8 cellular contexts compared by ENCODE assay signal in the genomic region with DNA sequence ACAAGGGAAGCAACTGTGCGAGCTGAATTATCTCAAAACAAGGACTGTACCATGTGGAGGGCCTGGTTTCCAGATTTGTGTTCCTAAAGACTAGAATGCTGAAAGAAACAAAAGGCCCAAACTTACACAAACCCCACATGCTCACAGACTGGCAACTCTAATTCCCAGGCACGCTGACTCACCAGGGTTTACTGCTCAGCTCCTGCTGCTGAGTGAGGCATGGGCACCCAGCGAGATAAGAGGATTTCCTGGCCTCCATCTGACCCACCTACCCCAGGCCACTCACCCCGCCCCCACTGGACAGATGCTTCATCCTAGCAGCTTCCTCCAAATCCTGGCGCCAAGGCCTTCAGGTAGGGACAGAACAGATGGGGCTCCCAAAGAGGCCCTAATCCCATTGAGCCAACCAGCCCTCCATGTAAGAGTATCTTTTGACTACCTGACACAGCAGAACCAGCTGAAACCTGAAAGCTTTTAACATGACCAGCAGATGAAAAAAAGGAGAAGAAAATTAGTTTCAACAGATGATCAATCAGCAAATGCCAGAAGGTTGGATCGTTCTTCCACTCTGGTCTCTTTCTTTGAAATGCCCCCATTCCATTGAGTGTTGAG. TPM values are rescaled to one million over a fixed set of nuclear protein-coding genes. Genes with fewer than 3 reads are reported as not detected.
DNase-seq lines count a peak whose midpoint lies in the region; ATAC-seq and TF ChIP-seq lines count a peak whose summit lies in the region.

No MANE protein-coding gene starts in this region.

- H4K20me1 ChIP-seq in IMR-90 (ENCODE audit: insufficient read depth, low read length), result peaks cover 27% of the 10 kb centered on the region

- H4K8ac ChIP-seq in IMR-90 (ENCODE audit: low read depth in 2 of 2, low read length in 2 of 2), result peak overlapping the region; percentile 6 to 99; a peak in 3 of 4 replicates

- POLR2A ChIA-PET in IMR-90 (lab: Charles Lee; ENCODE audit: unreplicated experiment), result no interaction called here

- TF ChIP-seq POLR2A in IMR-90 (IDR thresholded peaks at IDR 0.05; ENCODE audit: low read depth, low read length), result no peak

- peak overlapping the region; percentile 100 for H2BK20ac ChIP-seq in IMR-90 (ENCODE audit: low read depth, low read length)

- H3K18ac ChIP-seq in IMR-90 (ENCODE audit: low read depth, low read length), result peak overlapping the region; percentile 59

- H2BK15ac ChIP-seq in IMR-90 (ENCODE audit: low read depth, low read length), result peak overlapping the region; percentile 51; the same call in 2 of the 3 replicates

- H3K27me3 ChIP-seq in IMR-90 (ENCODE audit: control insufficient read depth, insufficient read depth, low read length) (no peaks in the 10 kb centered on the region), tibial artery (no peaks in the 10 kb centered on the region)

- no peak overlapping the region for H3K4me3 ChIP-seq in IMR-90 (ENCODE audit: insufficient read depth, low read depth, low read length)
- H3K4me3 ChIP-seq in astrocyte of the spinal cord (ENCODE audit: low read depth, low read length), result no peak overlapping the region
- peak overlapping the region in 1 of 2 donors; percentile 40 for H3K4me3 ChIP-seq in tibial artery

- H3K27ac ChIP-seq in IMR-90 (ENCODE audit: insufficient read depth, low read length) (peak overlapping the region; percentile 99), tibial artery (peak overlapping the region; percentile 71 to 74)

- H2AK9ac ChIP-seq in IMR-90 (replicated peaks; ENCODE audit: low read depth, low read length, poor library complexity), result peak overlapping the region; percentile 98

- peaks cover 46% of the 10 kb centered on the region for H3K9me1 ChIP-seq in IMR-90 (ENCODE audit: insufficient read depth, low read length)

- peak overlapping the region; percentile 98 for H2BK5ac ChIP-seq in IMR-90 (ENCODE audit: low read depth, low read length, poor library complexity, severe bottlenecking)

- H4K91ac ChIP-seq in IMR-90 (ENCODE audit: insufficient read depth, low read depth, low read length), result peak overlapping the region; percentile 99

- in situ Hi-C loops in IMR-90 (cut with MboI; ENCODE audit: low sequenced_read_pairs), result no loop called here
- in situ Hi-C loops in astrocyte of the spinal cord (cut with HindIII; ENCODE audit: low sequenced_read_pairs), result no loop called here

- peaks cover 20% of the 10 kb centered on the region for H3K4me1 ChIP-seq in IMR-90 (ENCODE audit: control insufficient read depth, insufficient read depth, low read length)
- peaks cover 0 to 98% (median 78%) of the 10 kb centered on the region in 4 donors for H3K4me1 ChIP-seq in tibial artery

- peak overlapping the region; percentile 64 for H2AFZ ChIP-seq in IMR-90 (replicated peaks; ENCODE audit: low read length, poor library complexity)

- peak; percentile 37 for ATAC-seq in GM18511 (IDR thresholded peaks at IDR 0.05; ENCODE audit: unreplicated experiment)
- ATAC-seq in IMR-90 (ENCODE audit: low read depth), result peak; percentile 76
- ATAC-seq in HG02852 (IDR thresholded peaks at IDR 0.05; ENCODE audit: unreplicated experiment), result no peak

- TF ChIP-seq RAD21 in IMR-90 (IDR thresholded peaks at IDR 0.05; ENCODE audit: low read length), result no peak

- H2BK120ac ChIP-seq in IMR-90 (ENCODE audit: low read depth, low read length), result peak overlapping the region; percentile 100

- no CpG with 5 or more reads among the region's 6 CpGs for WGBS in IMR-90 (ENCODE audit: extremely low coverage in 2 of 2, insufficient read length in 1 of 2), 2 experiments

- dilution Hi-C loops in IMR-90 (cut with HindIII; ENCODE audit: low sequenced_read_pairs, unreplicated experiment), result no loop called here

- TF ChIP-seq CTCF in IMR-90 (conservative IDR thresholded peaks at IDR 0.05; ENCODE audit: low read depth, low read length) (no peak), astrocyte of the spinal cord (IDR thresholded peaks at IDR 0.05; ENCODE audit: low read depth, low read length) (no peak), tibial artery (IDR thresholded peaks at IDR 0.05) (no peak)

- intact Hi-C loops in IMR-90 (cut with micrococcal nuclease) (loop anchor here (2.0 kb wide), 1 partner anchor 19 kb away; no protein-coding TSS in a partner anchor), tibial artery (cut with DNase I; ENCODE audit: low total_unique reads) (loop anchor here (5.0 kb wide), 1 partner anchor 36 kb away; a partner anchor contains a TSS)

- H3K23ac ChIP-seq in IMR-90 (ENCODE audit: low read depth, low read length), result peak overlapping the region; percentile 100

- no peaks in the 10 kb centered on the region for H3K9me3 ChIP-seq in IMR-90 (ENCODE audit: control insufficient read depth, insufficient read depth, low read length)
- H3K9me3 ChIP-seq in tibial artery, result no peaks in the 10 kb centered on the region

- peak overlapping the region; percentile 99 for H3K4ac ChIP-seq in IMR-90 (ENCODE audit: low read depth, low read length)

- H3K4me2 ChIP-seq in IMR-90 (ENCODE audit: low read depth, low read length), result no peak overlapping the region

- H3K79me1 ChIP-seq in IMR-90 (ENCODE audit: low read depth in 1 of 2, low read length in 2 of 2), result peaks cover 41 to 90% of the 10 kb centered on the region in 2 experiments

- CTCF ChIA-PET in IMR-90 (lab: Yijun Ruan, JAX), result interaction anchor here (0.5 to 1.1 kb wide), 4 partner anchors 9 to 255 kb away, joined by 3 to 4 read pairs (median 3); no protein-coding TSS in a partner anchor

- DNase-seq in IMR-90, result peak; percentile 87
- DNase-seq in astrocyte of the spinal cord (ENCODE audit: low read depth, low spot score), result peak; percentile 80
- DNase-seq in iPS-NIHi11 (ENCODE audit: low spot score), result peak; percentile 28
- DNase-seq in tibial artery, result peak; percentile 38 to 82
- no peak for DNase-seq in stimulated activated CD4-positive, alpha-beta T cell treated with anti-CD3 and anti-CD28 coated beads, Interleukin-4, amount 100 ng/mL, for 4 hours
- no peak for DNase-seq in NOMO-1 treated with dmso at 0.1 percent for 144 hours (lab: John Stamatoyannopoulos, UW; ENCODE audit: unreplicated experiment)

- H2AK5ac ChIP-seq in IMR-90 (ENCODE audit: low read depth, low read length), result peak overlapping the region; percentile 93

- H3K9ac ChIP-seq in IMR-90 (ENCODE audit: low read depth, low read length), result peak overlapping the region; percentile 1; the same call in 1 of the 2 replicates

- no TSS peak for BruUV-seq in IMR-90 (replicated peaks; lab: Mats Ljungman, UMichigan)

- H3K56ac ChIP-seq in IMR-90 (ENCODE audit: extremely low read depth, insufficient read depth, low read length), result peak overlapping the region; percentile 98; the same call in 1 of the 2 replicates

- peak overlapping the region; percentile 100 for H3K14ac ChIP-seq in IMR-90 (replicated peaks; ENCODE audit: low read depth, low read length)

- peak overlapping the region; percentile 46 for H4K5ac ChIP-seq in IMR-90 (ENCODE audit: low read depth, low read length)

- H3K36me3 ChIP-seq in IMR-90 (ENCODE audit: control insufficient read depth, insufficient read depth, low read length) (peaks cover 10% of the 10 kb centered on the region), tibial artery (peaks cover 6 to 12% (median 12%) of the 10 kb centered on the region in 3 donors)

TF ChIP-seq in IMR-90, 13 proteins besides CTCF, POLR2A, EP300 and RAD21 (continues in another document):
- TF ChIP-seq MAFK (IDR thresholded peaks at IDR 0.05; ENCODE audit: low read depth, low read length) (no peak), RFX5 (IDR thresholded peaks at IDR 0.05; ENCODE audit: low read depth, low read length) (no peak), FOS (IDR thresholded peaks at IDR 0.05; ENCODE audit: low read depth, low read length) (peak; percentile 63; the same call in 1 of the 2 replicates), BHLHE40 (IDR thresholded peaks at IDR 0.05; ENCODE audit: low read depth, low read length) (0 out of 2 replicates have a peak, but pooled peaks have one; percentile 29), CEBPB (IDR thresholded peaks at IDR 0.05; ENCODE audit: low read depth, low read length) (0 out of 2 replicates have a peak, but pooled peaks have one; percentile 4), CHD1 (IDR thresholded peaks at IDR 0.05; ENCODE audit: low read depth, low read length) (no peak)
- TF ChIP-seq, protein P1, sequence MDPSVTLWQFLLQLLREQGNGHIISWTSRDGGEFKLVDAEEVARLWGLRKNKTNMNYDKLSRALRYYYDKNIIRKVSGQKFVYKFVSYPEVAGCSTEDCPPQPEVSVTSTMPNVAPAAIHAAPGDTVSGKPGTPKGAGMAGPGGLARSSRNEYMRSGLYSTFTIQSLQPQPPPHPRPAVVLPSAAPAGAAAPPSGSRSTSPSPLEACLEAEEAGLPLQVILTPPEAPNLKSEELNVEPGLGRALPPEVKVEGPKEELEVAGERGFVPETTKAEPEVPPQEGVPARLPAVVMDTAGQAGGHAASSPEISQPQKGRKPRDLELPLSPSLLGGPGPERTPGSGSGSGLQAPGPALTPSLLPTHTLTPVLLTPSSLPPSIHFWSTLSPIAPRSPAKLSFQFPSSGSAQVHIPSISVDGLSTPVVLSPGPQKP (IDR thresholded peaks at IDR 0.05; ENCODE audit: borderline replicate concordance, low read depth, low read length), result no peak
- TF ChIP-seq, protein P2, sequence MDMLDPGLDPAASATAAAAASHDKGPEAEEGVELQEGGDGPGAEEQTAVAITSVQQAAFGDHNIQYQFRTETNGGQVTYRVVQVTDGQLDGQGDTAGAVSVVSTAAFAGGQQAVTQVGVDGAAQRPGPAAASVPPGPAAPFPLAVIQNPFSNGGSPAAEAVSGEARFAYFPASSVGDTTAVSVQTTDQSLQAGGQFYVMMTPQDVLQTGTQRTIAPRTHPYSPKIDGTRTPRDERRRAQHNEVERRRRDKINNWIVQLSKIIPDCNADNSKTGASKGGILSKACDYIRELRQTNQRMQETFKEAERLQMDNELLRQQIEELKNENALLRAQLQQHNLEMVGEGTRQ (IDR thresholded peaks at IDR 0.05; ENCODE audit: low read depth, low read length), result peak; percentile 25; the same call in 1 of the 2 replicates

RNA-seq across cellular contexts. Expression of a gene that starts 33.9 kb away (rescaled TPM):
- total RNA-seq in IMR-90 (2012; rRNA removed), result 42.3 and 51.7 TPM in 2 replicates
- polyA plus RNA-seq in IMR-90 (2012; rRNA removed), result 7.4 and 8.1 TPM in 2 replicates
- polyA plus RNA-seq in IMR-90 (2012; cell fraction: cytosol; rRNA removed), result 2.8 and 4.2 TPM in 2 replicates
- polyA plus RNA-seq in IMR-90 (2012; cell fraction: nucleus; rRNA removed; ENCODE audit: low replicate concordance), result 4.4 and 12.9 TPM in 2 replicates

RNA-seq across cellular contexts. Expression of a gene that starts 34.3 kb away (rescaled TPM):
- 35.0 and 43.6 TPM in 2 replicates for total RNA-seq in IMR-90 (2012; rRNA removed)
- 15.8 and 19.0 TPM in 2 replicates for polyA plus RNA-seq in IMR-90 (2012; rRNA removed)
- 7.2 and 10.4 TPM in 2 replicates for polyA plus RNA-seq in IMR-90 (2012; cell fraction: cytosol; rRNA removed)
- 3.3 and 13.6 TPM in 2 replicates for polyA plus RNA-seq in IMR-90 (2012; cell fraction: nucleus; rRNA removed; ENCODE audit: low replicate concordance)

RNA-seq across cellular contexts. Expression of a gene that starts 59.9 kb away (rescaled TPM):
- 6.1 and 7.0 TPM in 2 replicates for total RNA-seq in IMR-90 (2012; rRNA removed)
- polyA plus RNA-seq in IMR-90 (2012; rRNA removed), result 2.2 and 3.7 TPM in 2 replicates
- 0.59 and 1.5 TPM in 2 replicates for polyA plus RNA-seq in IMR-90 (2012; cell fraction: cytosol; rRNA removed)
- 2.1 and 8.4 TPM in 2 replicates for polyA plus RNA-seq in IMR-90 (2012; cell fraction: nucleus; rRNA removed; ENCODE audit: low replicate concordance)

RNA-seq across cellular contexts. Expression of a gene that starts 60.0 kb away (rescaled TPM):
- total RNA-seq in IMR-90 (2012; rRNA removed), result 10.2 and 15.0 TPM in 2 replicates
- 5.6 and 7.5 TPM in 2 replicates for polyA plus RNA-seq in IMR-90 (2012; rRNA removed)
- polyA plus RNA-seq in IMR-90 (2012; cell fraction: cytosol; rRNA removed), result 5.0 and 6.0 TPM in 2 replicates
- 12.0 and 13.7 TPM in 2 replicates for polyA plus RNA-seq in IMR-90 (2012; cell fraction: nucleus; rRNA removed; ENCODE audit: low replicate concordance)

Comparison
In these comparisons a context has a peak if more than half of its experiments do, and no peak if none do; other contexts are left out.
1. DNase-seq: peak in IMR-90 (single experiment), astrocyte of the spinal cord (single experiment), iPS-NIHi11 (single experiment) and tibial artery (2 of 2); none in stimulated activated CD4-positive, alpha-beta T cell treated with anti-CD3 and anti-CD28 coated beads, Interleukin-4, amount 100 ng/mL, for 4 hours (0 of 2) and NOMO-1 treated with dmso at 0.1 percent for 144 hours (single experiment).